In the genomic region with DNA sequence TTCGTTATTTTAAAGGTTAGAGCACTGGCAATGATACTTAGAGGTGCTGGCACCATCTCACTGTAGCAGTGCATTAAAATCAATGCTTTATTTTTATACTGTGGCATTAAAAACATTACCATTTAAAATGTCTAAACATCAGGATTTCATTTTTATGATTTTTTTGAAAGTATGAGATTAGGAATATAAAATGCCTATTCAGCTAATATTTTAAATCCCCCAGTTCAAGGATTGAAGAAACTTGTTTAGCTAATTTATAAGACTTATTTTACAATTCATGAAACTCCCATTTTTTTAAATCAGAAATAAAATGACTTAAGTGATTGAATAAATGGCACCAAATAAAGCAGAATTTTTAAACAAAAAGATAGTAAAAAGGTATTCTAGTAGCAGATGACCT, we compare ENCODE assay signal across 15 cellular contexts.
A peak's percentile ranks its signal among the peaks of the same experiment; 100 is the strongest.
DNase-seq lines count a peak whose midpoint lies in the region; ATAC-seq, FAIRE-seq and TF ChIP-seq lines count a peak whose summit lies in the region.
"Had no signal": no experiment of that assay in that cellular context is flagged by ENCODE, and none has a peak within 500 bp of the region (broad histone marks: within the 10 kb centered on the region; RNA-seq: fewer than 3 reads in every experiment).

No MANE protein-coding gene starts in this region.

- H3K79me1 ChIP-seq in IMR-90 (ENCODE audit: low read depth in 1 of 2, low read length in 2 of 2): no peaks in the 10 kb centered on the region

- no peak overlapping the region for H3K4me3 ChIP-seq in IMR-90 (ENCODE audit: insufficient read depth, low read depth, low read length)
- H3K4me3 ChIP-seq in muscle layer of colon (ENCODE audit: low read depth in 1 of 2, low read length in 2 of 2): no peak overlapping the region
- H3K4me3 ChIP-seq in transverse colon: no peak overlapping the region

- no peak overlapping the region for H2BK20ac ChIP-seq in IMR-90 (ENCODE audit: low read depth, low read length)

- no peak overlapping the region for H2BK5ac ChIP-seq in IMR-90 (ENCODE audit: low read depth, low read length, poor library complexity, severe bottlenecking)

- no peak overlapping the region for H3K18ac ChIP-seq in IMR-90 (ENCODE audit: low read depth, low read length)

- TF ChIP-seq POLR2A in IMR-90 (IDR thresholded peaks at IDR 0.05; ENCODE audit: low read depth, low read length) (no peak), transverse colon (IDR thresholded peaks at IDR 0.05) (no peak)

- WGBS in IMR-90 (ENCODE audit: extremely low coverage in 2 of 2, insufficient read length in 1 of 2), 2 experiments: no CpG with 5 or more reads among the region's 1 CpG
- WGBS in transverse colon (ENCODE audit: low coverage in 1 of 2), 2 donors: 49 to 69% methylated on average over 1 of the region's 1 CpG

- no peak overlapping the region for H4K5ac ChIP-seq in IMR-90 (ENCODE audit: low read depth, low read length)

- H2BK120ac ChIP-seq in IMR-90 (ENCODE audit: low read depth, low read length): no peak overlapping the region

- no peak overlapping the region for H3K56ac ChIP-seq in IMR-90 (ENCODE audit: extremely low read depth, insufficient read depth, low read length)

- H3K36me3 ChIP-seq in IMR-90 (ENCODE audit: control insufficient read depth, insufficient read depth, low read length) (no peaks in the 10 kb centered on the region), muscle layer of colon (ENCODE audit: insufficient read depth, low read length) (peaks cover 6% of the 10 kb centered on the region), transverse colon (no peaks in the 10 kb centered on the region)

- no peak for ATAC-seq in IMR-90 (ENCODE audit: low read depth)
- no peak for ATAC-seq in activated naive CD8-positive, alpha-beta T cell treated with anti-CD3 and anti-CD28 coated beads, Interleukin-2, amount 50 U/mL, for 24 hours
- ATAC-seq: CD8-positive, alpha-beta T cell; HCT116 had no signal

- POLR2A ChIA-PET in IMR-90 (lab: Charles Lee; ENCODE audit: unreplicated experiment): no interaction called here

- CTCF ChIA-PET in IMR-90 (lab: Yijun Ruan, JAX): no interaction called here

- no peak overlapping the region for H3K23ac ChIP-seq in IMR-90 (ENCODE audit: low read depth, low read length)

- H3K9me1 ChIP-seq in IMR-90 (ENCODE audit: insufficient read depth, low read length): no peaks in the 10 kb centered on the region

- peak; percentile 86 for FAIRE-seq in endometrium (lab: Jason Lieb, UNC)
- FAIRE-seq: A204.1, D721Med had no signal

- no peak for TF ChIP-seq CTCF in IMR-90 (conservative IDR thresholded peaks at IDR 0.05; ENCODE audit: low read depth, low read length)
- TF ChIP-seq CTCF in transverse colon (IDR thresholded peaks at IDR 0.05): no peak

- no peak overlapping the region for H3K27ac Mint-ChIP-seq in activated naive CD8-positive, alpha-beta T cell treated with anti-CD3 and anti-CD28 coated beads, Interleukin-2, amount 50 U/mL, for 24 hours
- H3K27ac Mint-ChIP-seq: CD14-positive monocyte; CD8-positive, alpha-beta T cell; IgD-negative memory B cell had no signal

- H2AFZ ChIP-seq in IMR-90 (replicated peaks; ENCODE audit: low read length, poor library complexity): no peak overlapping the region

- intact Hi-C loops in IMR-90 (cut with micrococcal nuclease) (no loop called here), transverse colon (cut with DNase I; ENCODE audit: low total_unique reads) (no loop called here)

- H3K36me3 Mint-ChIP-seq in activated naive CD8-positive, alpha-beta T cell treated with anti-CD3 and anti-CD28 coated beads, Interleukin-2, amount 50 U/mL, for 24 hours (ENCODE audit: low read depth): no peaks in the 10 kb centered on the region
- H3K36me3 Mint-ChIP-seq: CD8-positive, alpha-beta T cell had no signal

- H3K9ac ChIP-seq in IMR-90 (ENCODE audit: low read depth, low read length) (no peak overlapping the region), muscle layer of colon (ENCODE audit: low read length) (no peak overlapping the region)

- H3K4me1 ChIP-seq in IMR-90 (ENCODE audit: control insufficient read depth, insufficient read depth, low read length): no peaks in the 10 kb centered on the region
- H3K4me1 ChIP-seq in muscle layer of colon (ENCODE audit: insufficient read depth, low read length): peaks cover 47% of the 10 kb centered on the region
- peaks cover under 1 to 38% (median 14%) of the 10 kb centered on the region in 4 donors for H3K4me1 ChIP-seq in transverse colon

- H3K14ac ChIP-seq in IMR-90 (replicated peaks; ENCODE audit: low read depth, low read length): no peak overlapping the region

- no peak for TF ChIP-seq EP300 in transverse colon (IDR thresholded peaks at IDR 0.05; ENCODE audit: low read depth)

- H3K4me3 Mint-ChIP-seq in activated naive CD8-positive, alpha-beta T cell treated with anti-CD3 and anti-CD28 coated beads, Interleukin-2, amount 50 U/mL, for 24 hours: no peak overlapping the region
- H3K4me3 Mint-ChIP-seq: CD14-positive monocyte; CD8-positive, alpha-beta T cell; IgD-negative memory B cell had no signal

- H3K9me3 ChIP-seq in IMR-90 (ENCODE audit: control insufficient read depth, insufficient read depth, low read length): no peaks in the 10 kb centered on the region
- no peaks in the 10 kb centered on the region for H3K9me3 ChIP-seq in muscle layer of colon (ENCODE audit: low read length)
- no peaks in the 10 kb centered on the region for H3K9me3 ChIP-seq in transverse colon

- H3K4ac ChIP-seq in IMR-90 (ENCODE audit: low read depth, low read length): no peak overlapping the region

- peaks cover 2% of the 10 kb centered on the region; the same call in 1 of the 2 replicates for H3K27me3 ChIP-seq in IMR-90 (ENCODE audit: control insufficient read depth, insufficient read depth, low read length)
- H3K27me3 ChIP-seq in muscle layer of colon (ENCODE audit: control insufficient read depth in 1 of 2, insufficient read depth in 2 of 2, low read length in 2 of 2): no peaks in the 10 kb centered on the region
- H3K27me3 ChIP-seq in transverse colon: no peaks in the 10 kb centered on the region

- dilution Hi-C loops in IMR-90 (cut with HindIII; ENCODE audit: low sequenced_read_pairs, unreplicated experiment): no loop called here

- no peak overlapping the region for H3K4me2 ChIP-seq in IMR-90 (ENCODE audit: low read depth, low read length)

- peaks cover 5% of the 10 kb centered on the region for H3K27me3 Mint-ChIP-seq in activated naive CD8-positive, alpha-beta T cell treated with anti-CD3 and anti-CD28 coated beads, Interleukin-2, amount 50 U/mL, for 24 hours
- H3K27me3 Mint-ChIP-seq: IgD-negative memory B cell had no signal

- no peak overlapping the region for H2BK15ac ChIP-seq in IMR-90 (ENCODE audit: low read depth, low read length)

- H4K20me1 ChIP-seq in IMR-90 (ENCODE audit: insufficient read depth, low read length): no peaks in the 10 kb centered on the region

- in situ Hi-C loops in IMR-90 (cut with MboI; ENCODE audit: low sequenced_read_pairs): no loop called here
- in situ Hi-C loops in transverse colon (cut with MboI; ENCODE audit: low pct_ligation_motif_present in 1 of 4, low pct_unique_long_range_greater_than_20kb in 1 of 4, low sequenced_read_pairs in 3 of 4): no loop called here

- H4K8ac ChIP-seq in IMR-90 (ENCODE audit: low read depth in 2 of 2, low read length in 2 of 2): no peak overlapping the region

- H3K4me1 Mint-ChIP-seq in activated naive CD8-positive, alpha-beta T cell treated with anti-CD3 and anti-CD28 coated beads, Interleukin-2, amount 50 U/mL, for 24 hours: peaks cover 10% of the 10 kb centered on the region
- H3K4me1 Mint-ChIP-seq: CD14-positive monocyte, IgD-negative memory B cell had no signal

- no peak for TF ChIP-seq RAD21 in IMR-90 (IDR thresholded peaks at IDR 0.05; ENCODE audit: low read length)

- DNase-seq in IMR-90: no peak
- DNase-seq in transverse colon: no peak
- no peak for DNase-seq in SKM-1 treated with dmso at 0.1 percent for 144 hours (lab: John Stamatoyannopoulos, UW; ENCODE audit: unreplicated experiment)
- DNase-seq in activated naive CD8-positive, alpha-beta T cell treated with anti-CD3 and anti-CD28 coated beads, Interleukin-2, amount 50 U/mL, for 24 hours: no peak
- no peak for DNase-seq in GDM1 (lab: John Stamatoyannopoulos, UW)
- DNase-seq: CD8-positive, alpha-beta T cell; COR-L47; DMS53 had no signal

- H2AK9ac ChIP-seq in IMR-90 (replicated peaks; ENCODE audit: low read depth, low read length, poor library complexity): no peak overlapping the region

- BruUV-seq in IMR-90 (replicated peaks; lab: Mats Ljungman, UMichigan): no TSS peak

- H4K91ac ChIP-seq in IMR-90 (ENCODE audit: insufficient read depth, low read depth, low read length): no peak overlapping the region

- no peak overlapping the region for H2AK5ac ChIP-seq in IMR-90 (ENCODE audit: low read depth, low read length)

- H3K27ac ChIP-seq in IMR-90 (ENCODE audit: insufficient read depth, low read length): no peak overlapping the region
- H3K27ac ChIP-seq in muscle layer of colon (ENCODE audit: low read depth, low read length): peak overlapping the region; percentile 29
- H3K27ac ChIP-seq in transverse colon: peak overlapping the region in 3 of 4 donors; percentile 49 to 67 (median 53)

- no peaks in the 10 kb centered on the region for H3K9me3 Mint-ChIP-seq in activated naive CD8-positive, alpha-beta T cell treated with anti-CD3 and anti-CD28 coated beads, Interleukin-2, amount 50 U/mL, for 24 hours
- H3K9me3 Mint-ChIP-seq: CD14-positive monocyte; CD8-positive, alpha-beta T cell; IgD-negative memory B cell had no signal

TF ChIP-seq in IMR-90, 13 proteins besides CTCF, POLR2A, EP300 and RAD21:
- TF ChIP-seq MAFK (IDR thresholded peaks at IDR 0.05; ENCODE audit: low read depth, low read length) (peak; percentile 80), SMC3 (IDR thresholded peaks at IDR 0.05; ENCODE audit: low read depth, low read length) (no peak), BHLHE40 (IDR thresholded peaks at IDR 0.05; ENCODE audit: low read depth, low read length) (no peak)
TF ChIP-seq in IMR-90: peak in this region for 1.
